ENCODE assay signal across 24 cellular contexts in genomic region chr2:206311026-206311425, GRCh38.
"Had no signal": no experiment of that assay in that cellular context is flagged by ENCODE, and none has a peak within 500 bp of the region (broad histone marks: within the 10 kb centered on the region; RNA-seq: fewer than 3 reads in every experiment).

No MANE protein-coding gene starts in this region.

- H3K4me1 ChIP-seq: ascending aorta, body of pancreas had no signal

- FAIRE-seq: bronchial epithelial cell had no signal

- H3K36me3 ChIP-seq: ascending aorta had no signal

- H3K27ac ChIP-seq: ascending aorta, body of pancreas, SK-N-MC, WERI-Rb-1 had no signal

- H3K4me3 ChIP-seq: ascending aorta, body of pancreas, MG63, SK-N-MC had no signal

- H3K27me3 ChIP-seq: ascending aorta, body of pancreas, MG63 had no signal

- H3K9me3 ChIP-seq: ascending aorta, body of pancreas, MG63 had no signal

- ATAC-seq: activated CD4-positive, CD25-positive, alpha-beta regulatory T cell treated with anti-CD3 and anti-CD28 coated beads, Interleukin-2, amount 50 U/mL, for 24 hours; activated CD8-positive, alpha-beta T cell treated with anti-CD3 and anti-CD28 coated beads, Interleukin-2, amount 10 ng/mL, durations not matched to agents 7 days and 5 days; body of pancreas; Panc1; Right ventricle myocardium inferior; T-cell had no signal

- DNase-seq: activated CD4-positive, alpha-beta T cell treated with anti-CD3 and anti-CD28 coated beads for 4 hours; activated CD8-positive, alpha-beta memory T cell treated with anti-CD3 and anti-CD28 coated beads, Interleukin-2, amount 50 U/mL, for 48 hours; activated CD8-positive, alpha-beta T cell treated with anti-CD3 and anti-CD28 coated beads, Interleukin-2, amount 10 ng/mL, durations not matched to agents 7 days and 5 days; activated T-cell treated with anti-CD3 and anti-CD28 coated beads, Interleukin-2, amount 50 U/mL, for 1 hour; amniotic stem cell; body of pancreas; central memory CD4-positive, alpha-beta T cell; MG63; NCI-H1105 treated with DMSO at 0.1 percent for 48 hours; NCI-H1436 treated with DMSO at 0.1 percent for 48 hours; NCI-H187; NCI-H2081; NCI-H446; NCI-H524; OCI-M1; RPMI8226; T-cell; WERI-Rb-1 had no signal
